Comparison of ENCODE assay signal across 25 cellular contexts in genomic region chr5:126248611-126249010, GRCh38.
"Had no signal": no experiment of that assay in that cellular context is flagged by ENCODE, and none has a peak within 500 bp of the region (broad histone marks: within the 10 kb centered on the region; RNA-seq: fewer than 3 reads in every experiment).

No MANE protein-coding gene starts in this region.

- DNase-seq: dorsolateral prefrontal cortex; effector CD4-positive, alpha-beta T cell; foreskin fibroblast; gastrocnemius medialis; heart left ventricle; hippocampal formation; islet precursor cell; left cardiac atrium; left lung; mesendoderm; midbrain; naive thymus-derived CD4-positive, alpha-beta T cell; stimulated activated CD4-positive, alpha-beta T cell treated with anti-CD3 and anti-CD28 coated beads, Interleukin-12 subunit alpha, Interleukin-12 subunit beta, amount 100 ng/mL, for 4 hours; stimulated activated CD4-positive, alpha-beta T cell treated with anti-CD3 and anti-CD28 coated beads, Interleukin-1b, Interleukin-23, amount 100 ng/mL, for 48 hours; stimulated activated CD4-positive, alpha-beta T cell treated with anti-CD3 and anti-CD28 coated beads, Interleukin-4, amount 100 ng/mL, for 1 hour; stimulated activated CD8-positive, alpha-beta memory T cell treated with anti-CD3 and anti-CD28 coated beads, Interleukin-4, amount 100 ng/mL, for 48 hours; stimulated activated naive CD4-positive, alpha-beta T cell treated with Interleukin-2 at 50 U/mL for 16 hours; stomach; thyroid gland; trophoblast cell had no signal

- H3K27ac ChIP-seq: dorsolateral prefrontal cortex, gastrocnemius medialis, heart left ventricle, left lung, neural progenitor cell, parathyroid adenoma, right atrium auricular region, stomach, thyroid gland had no signal

- H3K27me3 ChIP-seq: dorsolateral prefrontal cortex, gastrocnemius medialis, heart left ventricle, left lung, neural progenitor cell, right atrium auricular region, stomach, thyroid gland had no signal

- FAIRE-seq: colon had no signal

- H3K4me3 ChIP-seq: dorsolateral prefrontal cortex, gastrocnemius medialis, heart left ventricle, left lung, neural progenitor cell, right atrium auricular region, smooth muscle cell, stomach, thyroid gland had no signal

- H3K4me2 ChIP-seq: neural progenitor cell, smooth muscle cell had no signal

- H3K9me3 ChIP-seq: gastrocnemius medialis, heart left ventricle, left lung, right atrium auricular region, stomach, thyroid gland had no signal

- H3K9ac ChIP-seq: neural progenitor cell, parathyroid adenoma had no signal

- H3K4me1 ChIP-seq: gastrocnemius medialis, heart left ventricle, left lung, neural progenitor cell, parathyroid adenoma, right atrium auricular region, stomach, thyroid gland had no signal

- H2AFZ ChIP-seq: neural progenitor cell, parathyroid adenoma had no signal

- H3K36me3 ChIP-seq: gastrocnemius medialis, heart left ventricle, left lung, neural progenitor cell, right atrium auricular region, stomach, thyroid gland had no signal
